Comparison of ENCODE assay signal across 1 cellular context in genomic region chr17:35775039-35775438, GRCh38.
TF ChIP-seq lines count a peak whose summit lies in the region.

No MANE protein-coding gene starts in this region.

TF ChIP-seq in GM23338, 12 proteins besides CTCF, POLR2A, EP300 and RAD21 (continued from another document):
- TF ChIP-seq, protein P1, sequence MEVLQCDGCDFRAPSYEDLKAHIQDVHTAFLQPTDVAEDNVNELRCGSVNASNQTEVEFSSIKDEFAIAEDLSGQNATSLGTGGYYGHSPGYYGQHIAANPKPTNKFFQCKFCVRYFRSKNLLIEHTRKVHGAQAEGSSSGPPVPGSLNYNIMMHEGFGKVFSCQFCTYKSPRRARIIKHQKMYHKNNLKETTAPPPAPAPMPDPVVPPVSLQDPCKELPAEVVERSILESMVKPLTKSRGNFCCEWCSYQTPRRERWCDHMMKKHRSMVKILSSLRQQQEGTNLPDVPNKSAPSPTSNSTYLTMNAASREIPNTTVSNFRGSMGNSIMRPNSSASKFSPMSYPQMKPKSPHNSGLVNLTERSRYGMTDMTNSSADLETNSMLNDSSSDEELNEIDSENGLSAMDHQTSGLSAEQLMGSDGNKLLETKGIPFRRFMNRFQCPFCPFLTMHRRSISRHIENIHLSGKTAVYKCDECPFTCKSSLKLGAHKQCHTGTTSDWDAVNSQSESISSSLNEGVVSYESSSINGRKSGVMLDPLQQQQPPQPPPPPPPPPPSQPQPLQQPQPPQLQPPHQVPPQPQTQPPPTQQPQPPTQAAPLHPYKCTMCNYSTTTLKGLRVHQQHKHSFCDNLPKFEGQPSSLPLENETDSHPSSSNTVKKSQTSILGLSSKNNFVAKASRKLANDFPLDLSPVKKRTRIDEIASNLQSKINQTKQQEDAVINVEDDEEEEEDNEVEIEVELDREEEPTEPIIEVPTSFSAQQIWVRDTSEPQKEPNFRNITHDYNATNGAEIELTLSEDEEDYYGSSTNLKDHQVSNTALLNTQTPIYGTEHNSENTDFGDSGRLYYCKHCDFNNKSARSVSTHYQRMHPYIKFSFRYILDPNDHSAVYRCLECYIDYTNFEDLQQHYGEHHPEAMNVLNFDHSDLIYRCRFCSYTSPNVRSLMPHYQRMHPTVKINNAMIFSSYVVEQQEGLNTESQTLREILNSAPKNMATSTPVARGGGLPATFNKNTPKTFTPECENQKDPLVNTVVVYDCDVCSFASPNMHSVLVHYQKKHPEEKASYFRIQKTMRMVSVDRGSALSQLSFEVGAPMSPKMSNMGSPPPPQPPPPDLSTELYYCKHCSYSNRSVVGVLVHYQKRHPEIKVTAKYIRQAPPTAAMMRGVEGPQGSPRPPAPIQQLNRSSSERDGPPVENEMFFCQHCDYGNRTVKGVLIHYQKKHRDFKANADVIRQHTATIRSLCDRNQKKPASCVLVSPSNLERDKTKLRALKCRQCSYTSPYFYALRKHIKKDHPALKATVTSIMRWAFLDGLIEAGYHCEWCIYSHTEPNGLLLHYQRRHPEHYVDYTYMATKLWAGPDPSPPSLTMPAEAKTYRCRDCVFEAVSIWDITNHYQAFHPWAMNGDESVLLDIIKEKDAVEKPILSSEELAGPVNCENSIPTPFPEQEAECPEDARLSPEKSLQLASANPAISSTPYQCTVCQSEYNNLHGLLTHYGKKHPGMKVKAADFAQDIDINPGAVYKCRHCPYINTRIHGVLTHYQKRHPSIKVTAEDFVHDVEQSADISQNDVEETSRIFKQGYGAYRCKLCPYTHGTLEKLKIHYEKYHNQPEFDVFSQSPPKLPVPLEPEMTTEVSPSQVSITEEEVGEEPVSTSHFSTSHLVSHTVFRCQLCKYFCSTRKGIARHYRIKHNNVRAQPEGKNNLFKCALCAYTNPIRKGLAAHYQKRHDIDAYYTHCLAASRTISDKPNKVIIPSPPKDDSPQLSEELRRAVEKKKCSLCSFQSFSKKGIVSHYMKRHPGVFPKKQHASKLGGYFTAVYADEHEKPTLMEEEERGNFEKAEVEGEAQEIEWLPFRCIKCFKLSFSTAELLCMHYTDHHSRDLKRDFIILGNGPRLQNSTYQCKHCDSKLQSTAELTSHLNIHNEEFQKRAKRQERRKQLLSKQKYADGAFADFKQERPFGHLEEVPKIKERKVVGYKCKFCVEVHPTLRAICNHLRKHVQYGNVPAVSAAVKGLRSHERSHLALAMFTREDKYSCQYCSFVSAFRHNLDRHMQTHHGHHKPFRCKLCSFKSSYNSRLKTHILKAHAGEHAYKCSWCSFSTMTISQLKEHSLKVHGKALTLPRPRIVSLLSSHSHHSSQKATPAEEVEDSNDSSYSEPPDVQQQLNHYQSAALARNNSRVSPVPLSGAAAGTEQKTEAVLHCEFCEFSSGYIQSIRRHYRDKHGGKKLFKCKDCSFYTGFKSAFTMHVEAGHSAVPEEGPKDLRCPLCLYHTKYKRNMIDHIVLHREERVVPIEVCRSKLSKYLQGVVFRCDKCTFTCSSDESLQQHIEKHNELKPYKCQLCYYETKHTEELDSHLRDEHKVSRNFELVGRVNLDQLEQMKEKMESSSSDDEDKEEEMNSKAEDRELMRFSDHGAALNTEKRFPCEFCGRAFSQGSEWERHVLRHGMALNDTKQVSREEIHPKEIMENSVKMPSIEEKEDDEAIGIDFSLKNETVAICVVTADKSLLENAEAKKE (CRISPR knock-in tag; IDR thresholded peaks at IDR 0.05) = no peak
- TF ChIP-seq, protein P2, sequence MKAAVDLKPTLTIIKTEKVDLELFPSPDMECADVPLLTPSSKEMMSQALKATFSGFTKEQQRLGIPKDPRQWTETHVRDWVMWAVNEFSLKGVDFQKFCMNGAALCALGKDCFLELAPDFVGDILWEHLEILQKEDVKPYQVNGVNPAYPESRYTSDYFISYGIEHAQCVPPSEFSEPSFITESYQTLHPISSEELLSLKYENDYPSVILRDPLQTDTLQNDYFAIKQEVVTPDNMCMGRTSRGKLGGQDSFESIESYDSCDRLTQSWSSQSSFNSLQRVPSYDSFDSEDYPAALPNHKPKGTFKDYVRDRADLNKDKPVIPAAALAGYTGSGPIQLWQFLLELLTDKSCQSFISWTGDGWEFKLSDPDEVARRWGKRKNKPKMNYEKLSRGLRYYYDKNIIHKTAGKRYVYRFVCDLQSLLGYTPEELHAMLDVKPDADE (IDR thresholded peaks at IDR 0.05) = no peak
- TF ChIP-seq REST (IDR thresholded peaks at IDR 0.05; ENCODE audit: unreplicated experiment) (no peak), ZNF331 (CRISPR knock-in tag; IDR thresholded peaks at IDR 0.05; ENCODE audit: low read depth) (no peak), POLR2AphosphoS5 (IDR thresholded peaks at IDR 0.05; ENCODE audit: low read depth) (no peak), EZH2 (IDR thresholded peaks at IDR 0.05; ENCODE audit: low read depth, unreplicated experiment) (no peak), NANOG (IDR thresholded peaks at IDR 0.05; ENCODE audit: borderline replicate concordance) (no peak), ZNF114 (CRISPR knock-in tag; IDR thresholded peaks at IDR 0.05) (no peak), JUNB (IDR thresholded peaks at IDR 0.05; ENCODE audit: unreplicated experiment) (no peak), CREB1 (CRISPR knock-in tag; IDR thresholded peaks at IDR 0.05; ENCODE audit: low read depth) (no peak)
